In genomic region chr1:151457911-151458882, GRCh38 we compare ENCODE assay signal across 8 cellular contexts. TPM values are rescaled to one million over a fixed set of nuclear protein-coding genes. Genes with fewer than 3 reads are reported as not detected.
DNase-seq lines count a peak whose midpoint lies in the region; ATAC-seq and TF ChIP-seq lines count a peak whose summit lies in the region.

No MANE protein-coding gene starts in this region.

- H3K4me1 Mint-ChIP-seq in activated naive CD8-positive, alpha-beta T cell treated with anti-CD3 and anti-CD28 coated beads, Interleukin-2, amount 10 ng/mL, durations not matched to agents 7 days and 5 days: peaks cover 18% of the 10 kb centered on the region
- H3K4me1 Mint-ChIP-seq in osteocyte (ENCODE audit: unreplicated experiment) (peaks cover 44% of the 10 kb centered on the region), type B pancreatic cell (ENCODE audit: unreplicated experiment) (peaks cover 26% of the 10 kb centered on the region)

- H3K9me3 Mint-ChIP-seq in activated naive CD8-positive, alpha-beta T cell treated with anti-CD3 and anti-CD28 coated beads, Interleukin-2, amount 10 ng/mL, durations not matched to agents 7 days and 5 days: no peaks in the 10 kb centered on the region
- H3K9me3 Mint-ChIP-seq in osteocyte (ENCODE audit: unreplicated experiment) (no peaks in the 10 kb centered on the region), type B pancreatic cell (no peaks in the 10 kb centered on the region)

- intact Hi-C loops in head of caudate nucleus (cut with DNase I): loop anchor here (2.0 to 10.0 kb wide), 3 partner anchors 15 to 157 kb away; partner anchors contain the start of gene SNX27

- no peak for TF ChIP-seq CTCF in osteocyte (IDR thresholded peaks at IDR 0.05)
- no peak for TF ChIP-seq CTCF in type B pancreatic cell (conservative IDR thresholded peaks at IDR 0.05)

- peak overlapping the region; percentile 93 for H3K27ac Mint-ChIP-seq in activated naive CD8-positive, alpha-beta T cell treated with anti-CD3 and anti-CD28 coated beads, Interleukin-2, amount 10 ng/mL, durations not matched to agents 7 days and 5 days
- H3K27ac Mint-ChIP-seq in osteocyte (ENCODE audit: unreplicated experiment): peak overlapping the region; percentile 92
- peak overlapping the region; percentile 94 for H3K27ac Mint-ChIP-seq in type B pancreatic cell

- peaks cover 14% of the 10 kb centered on the region for H3K27me3 Mint-ChIP-seq in activated naive CD8-positive, alpha-beta T cell treated with anti-CD3 and anti-CD28 coated beads, Interleukin-2, amount 10 ng/mL, durations not matched to agents 7 days and 5 days
- H3K27me3 Mint-ChIP-seq in osteocyte (ENCODE audit: unreplicated experiment) (peaks cover 11% of the 10 kb centered on the region), type B pancreatic cell (peaks cover 16% of the 10 kb centered on the region)

- H3K4me3 Mint-ChIP-seq in activated naive CD8-positive, alpha-beta T cell treated with anti-CD3 and anti-CD28 coated beads, Interleukin-2, amount 10 ng/mL, durations not matched to agents 7 days and 5 days: peak overlapping the region; percentile 89
- H3K4me3 Mint-ChIP-seq in osteocyte (ENCODE audit: unreplicated experiment) (peak overlapping the region; percentile 84), type B pancreatic cell (peak overlapping the region; percentile 91)

- peak; percentile 50 for ATAC-seq in activated naive CD8-positive, alpha-beta T cell treated with anti-CD3 and anti-CD28 coated beads, Interleukin-2, amount 10 ng/mL, durations not matched to agents 7 days and 5 days (ENCODE audit: low read depth)

- peak; percentile 79 for DNase-seq in COR-L47 (lab: John Stamatoyannopoulos, UW)
- peak; percentile 80 for DNase-seq in H4 (ENCODE audit: low spot score)
- DNase-seq in NCI-H1048 (lab: John Stamatoyannopoulos, UW): peak; percentile 53
- DNase-seq in SKM-1 treated with dmso at 0.1 percent for 144 hours (lab: John Stamatoyannopoulos, UW; ENCODE audit: unreplicated experiment): peak; percentile 81
- DNase-seq in activated naive CD8-positive, alpha-beta T cell treated with anti-CD3 and anti-CD28 coated beads, Interleukin-2, amount 10 ng/mL, durations not matched to agents 7 days and 5 days: peak; percentile 69
- peak in 41 of 42 donors; percentile 21 to 85 (median 68) for DNase-seq in head of caudate nucleus
- peak; percentile 86 for DNase-seq in osteocyte (ENCODE audit: extremely low spot score, unreplicated experiment)
- DNase-seq in type B pancreatic cell (ENCODE audit: extremely low spot score, unreplicated experiment): peak; percentile 75

- peaks cover 6% of the 10 kb centered on the region for H3K36me3 Mint-ChIP-seq in activated naive CD8-positive, alpha-beta T cell treated with anti-CD3 and anti-CD28 coated beads, Interleukin-2, amount 10 ng/mL, durations not matched to agents 7 days and 5 days
- H3K36me3 Mint-ChIP-seq in osteocyte (ENCODE audit: unreplicated experiment) (no peaks in the 10 kb centered on the region), type B pancreatic cell (peaks cover 4% of the 10 kb centered on the region)

- POLR2A ChIA-PET in activated naive CD8-positive, alpha-beta T cell treated with anti-CD3 and anti-CD28 coated beads, Interleukin-2, amount 10 ng/mL, durations not matched to agents 7 days and 5 days (lab: Charles Lee): interaction anchor here (0.6 to 1.1 kb wide), 5 partner anchors 15 to 177 kb away, joined by 3 to 5 read pairs (median 4); partner anchors contain the start of gene ZNF687

RNA-seq across cellular contexts. Expression of gene POGZ, which starts 1.1 kb away (rescaled TPM):
- total RNA-seq in H4 (2014; rRNA removed; shearing (Covaris generic)): 10.2 and 16.6 TPM in 2 replicates
- total RNA-seq in activated naive CD8-positive, alpha-beta T cell treated with anti-CD3 and anti-CD28 coated beads, Interleukin-2, amount 10 ng/mL, durations not matched to agents 7 days and 5 days: 100 to 1,000 TPM in 1 of 2 experiments, 10 to 100 TPM in 1; 94.8 to 104 TPM
- total RNA-seq in osteocyte (105 and 107 TPM in 2 replicates), type B pancreatic cell (ENCODE audit: low replicate concordance) (73.1 and 126 TPM in 2 replicates)

RNA-seq across cellular contexts. Expression of gene CGN, which starts 53.0 kb away (rescaled TPM):
- total RNA-seq in H4 (2014; rRNA removed; shearing (Covaris generic)): 0.31 and 1.8 TPM in 2 replicates
- total RNA-seq in activated naive CD8-positive, alpha-beta T cell treated with anti-CD3 and anti-CD28 coated beads, Interleukin-2, amount 10 ng/mL, durations not matched to agents 7 days and 5 days: under 1 TPM; 0.33 to 0.40 TPM
- total RNA-seq in osteocyte: 0.99 and 1.7 TPM in 2 replicates
- 29.0 and 52.8 TPM in 2 replicates for total RNA-seq in type B pancreatic cell (ENCODE audit: low replicate concordance)

RNA-seq across cellular contexts. Expression of gene PSMB4, which starts 58.8 kb away (rescaled TPM):
- 726 and 740 TPM in 2 replicates for total RNA-seq in H4 (2014; rRNA removed; shearing (Covaris generic))
- total RNA-seq in activated naive CD8-positive, alpha-beta T cell treated with anti-CD3 and anti-CD28 coated beads, Interleukin-2, amount 10 ng/mL, durations not matched to agents 7 days and 5 days: 100 to 1,000 TPM; 240 to 243 TPM
- total RNA-seq in osteocyte (272 and 280 TPM in 2 replicates), type B pancreatic cell (ENCODE audit: low replicate concordance) (241 and 243 TPM in 2 replicates)

Comparison
In these comparisons a context has a peak if more than half of its experiments do, and no peak if none do; other contexts are left out.
1. Peak in every context shown above with its lines: DNase-seq and ATAC-seq.
2. RNA of gene CGN, which starts 53.0 kb away (total RNA-seq): 29.0 to 52.8 TPM in type B pancreatic cell; 0.31 to 1.8 TPM in H4, 0.99 to 1.7 TPM in osteocyte and 0.33 to 0.40 TPM in activated naive CD8-positive, alpha-beta T cell treated with anti-CD3 and anti-CD28 coated beads, Interleukin-2, amount 10 ng/mL, durations not matched to agents 7 days and 5 days; every median in the first group is over 10 times any median in the second.